1 cellular context compared by ENCODE assay signal in the genomic region with DNA sequence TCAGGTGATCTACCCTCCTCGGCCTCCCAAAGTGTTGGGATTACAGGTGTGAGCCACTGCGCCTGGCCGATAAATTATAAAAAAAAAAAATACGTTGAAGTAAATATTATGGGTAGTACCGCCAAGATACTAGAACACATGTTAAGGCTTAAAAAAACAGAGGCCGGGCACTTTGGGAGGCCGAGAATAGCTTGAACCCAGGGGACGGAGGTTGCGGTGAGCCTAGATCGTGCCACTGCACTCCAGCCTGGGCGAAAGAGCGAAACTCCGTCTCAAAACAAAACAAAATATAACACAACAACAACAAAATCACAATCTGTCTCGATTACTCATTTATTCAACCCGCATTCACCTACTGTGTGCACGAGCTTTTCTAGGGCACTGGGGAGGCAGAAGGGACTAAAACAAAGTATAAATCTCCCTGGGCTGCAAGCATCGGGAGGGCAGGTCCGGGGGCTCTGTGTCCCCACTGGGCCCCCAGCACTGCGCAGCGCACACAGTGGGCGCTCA.
TF ChIP-seq lines count a peak whose summit lies in the region.

No MANE protein-coding gene starts in this region.

TF ChIP-seq in GM23338, 12 proteins besides CTCF, POLR2A, EP300 and RAD21 (continued from another document):
- TF ChIP-seq, protein P1, sequence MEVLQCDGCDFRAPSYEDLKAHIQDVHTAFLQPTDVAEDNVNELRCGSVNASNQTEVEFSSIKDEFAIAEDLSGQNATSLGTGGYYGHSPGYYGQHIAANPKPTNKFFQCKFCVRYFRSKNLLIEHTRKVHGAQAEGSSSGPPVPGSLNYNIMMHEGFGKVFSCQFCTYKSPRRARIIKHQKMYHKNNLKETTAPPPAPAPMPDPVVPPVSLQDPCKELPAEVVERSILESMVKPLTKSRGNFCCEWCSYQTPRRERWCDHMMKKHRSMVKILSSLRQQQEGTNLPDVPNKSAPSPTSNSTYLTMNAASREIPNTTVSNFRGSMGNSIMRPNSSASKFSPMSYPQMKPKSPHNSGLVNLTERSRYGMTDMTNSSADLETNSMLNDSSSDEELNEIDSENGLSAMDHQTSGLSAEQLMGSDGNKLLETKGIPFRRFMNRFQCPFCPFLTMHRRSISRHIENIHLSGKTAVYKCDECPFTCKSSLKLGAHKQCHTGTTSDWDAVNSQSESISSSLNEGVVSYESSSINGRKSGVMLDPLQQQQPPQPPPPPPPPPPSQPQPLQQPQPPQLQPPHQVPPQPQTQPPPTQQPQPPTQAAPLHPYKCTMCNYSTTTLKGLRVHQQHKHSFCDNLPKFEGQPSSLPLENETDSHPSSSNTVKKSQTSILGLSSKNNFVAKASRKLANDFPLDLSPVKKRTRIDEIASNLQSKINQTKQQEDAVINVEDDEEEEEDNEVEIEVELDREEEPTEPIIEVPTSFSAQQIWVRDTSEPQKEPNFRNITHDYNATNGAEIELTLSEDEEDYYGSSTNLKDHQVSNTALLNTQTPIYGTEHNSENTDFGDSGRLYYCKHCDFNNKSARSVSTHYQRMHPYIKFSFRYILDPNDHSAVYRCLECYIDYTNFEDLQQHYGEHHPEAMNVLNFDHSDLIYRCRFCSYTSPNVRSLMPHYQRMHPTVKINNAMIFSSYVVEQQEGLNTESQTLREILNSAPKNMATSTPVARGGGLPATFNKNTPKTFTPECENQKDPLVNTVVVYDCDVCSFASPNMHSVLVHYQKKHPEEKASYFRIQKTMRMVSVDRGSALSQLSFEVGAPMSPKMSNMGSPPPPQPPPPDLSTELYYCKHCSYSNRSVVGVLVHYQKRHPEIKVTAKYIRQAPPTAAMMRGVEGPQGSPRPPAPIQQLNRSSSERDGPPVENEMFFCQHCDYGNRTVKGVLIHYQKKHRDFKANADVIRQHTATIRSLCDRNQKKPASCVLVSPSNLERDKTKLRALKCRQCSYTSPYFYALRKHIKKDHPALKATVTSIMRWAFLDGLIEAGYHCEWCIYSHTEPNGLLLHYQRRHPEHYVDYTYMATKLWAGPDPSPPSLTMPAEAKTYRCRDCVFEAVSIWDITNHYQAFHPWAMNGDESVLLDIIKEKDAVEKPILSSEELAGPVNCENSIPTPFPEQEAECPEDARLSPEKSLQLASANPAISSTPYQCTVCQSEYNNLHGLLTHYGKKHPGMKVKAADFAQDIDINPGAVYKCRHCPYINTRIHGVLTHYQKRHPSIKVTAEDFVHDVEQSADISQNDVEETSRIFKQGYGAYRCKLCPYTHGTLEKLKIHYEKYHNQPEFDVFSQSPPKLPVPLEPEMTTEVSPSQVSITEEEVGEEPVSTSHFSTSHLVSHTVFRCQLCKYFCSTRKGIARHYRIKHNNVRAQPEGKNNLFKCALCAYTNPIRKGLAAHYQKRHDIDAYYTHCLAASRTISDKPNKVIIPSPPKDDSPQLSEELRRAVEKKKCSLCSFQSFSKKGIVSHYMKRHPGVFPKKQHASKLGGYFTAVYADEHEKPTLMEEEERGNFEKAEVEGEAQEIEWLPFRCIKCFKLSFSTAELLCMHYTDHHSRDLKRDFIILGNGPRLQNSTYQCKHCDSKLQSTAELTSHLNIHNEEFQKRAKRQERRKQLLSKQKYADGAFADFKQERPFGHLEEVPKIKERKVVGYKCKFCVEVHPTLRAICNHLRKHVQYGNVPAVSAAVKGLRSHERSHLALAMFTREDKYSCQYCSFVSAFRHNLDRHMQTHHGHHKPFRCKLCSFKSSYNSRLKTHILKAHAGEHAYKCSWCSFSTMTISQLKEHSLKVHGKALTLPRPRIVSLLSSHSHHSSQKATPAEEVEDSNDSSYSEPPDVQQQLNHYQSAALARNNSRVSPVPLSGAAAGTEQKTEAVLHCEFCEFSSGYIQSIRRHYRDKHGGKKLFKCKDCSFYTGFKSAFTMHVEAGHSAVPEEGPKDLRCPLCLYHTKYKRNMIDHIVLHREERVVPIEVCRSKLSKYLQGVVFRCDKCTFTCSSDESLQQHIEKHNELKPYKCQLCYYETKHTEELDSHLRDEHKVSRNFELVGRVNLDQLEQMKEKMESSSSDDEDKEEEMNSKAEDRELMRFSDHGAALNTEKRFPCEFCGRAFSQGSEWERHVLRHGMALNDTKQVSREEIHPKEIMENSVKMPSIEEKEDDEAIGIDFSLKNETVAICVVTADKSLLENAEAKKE (CRISPR knock-in tag; IDR thresholded peaks at IDR 0.05) = no peak
- no peak for TF ChIP-seq ZNF331 (CRISPR knock-in tag; IDR thresholded peaks at IDR 0.05; ENCODE audit: low read depth)
- TF ChIP-seq CREB1 (CRISPR knock-in tag; IDR thresholded peaks at IDR 0.05; ENCODE audit: low read depth) = no peak
- TF ChIP-seq, protein P2, sequence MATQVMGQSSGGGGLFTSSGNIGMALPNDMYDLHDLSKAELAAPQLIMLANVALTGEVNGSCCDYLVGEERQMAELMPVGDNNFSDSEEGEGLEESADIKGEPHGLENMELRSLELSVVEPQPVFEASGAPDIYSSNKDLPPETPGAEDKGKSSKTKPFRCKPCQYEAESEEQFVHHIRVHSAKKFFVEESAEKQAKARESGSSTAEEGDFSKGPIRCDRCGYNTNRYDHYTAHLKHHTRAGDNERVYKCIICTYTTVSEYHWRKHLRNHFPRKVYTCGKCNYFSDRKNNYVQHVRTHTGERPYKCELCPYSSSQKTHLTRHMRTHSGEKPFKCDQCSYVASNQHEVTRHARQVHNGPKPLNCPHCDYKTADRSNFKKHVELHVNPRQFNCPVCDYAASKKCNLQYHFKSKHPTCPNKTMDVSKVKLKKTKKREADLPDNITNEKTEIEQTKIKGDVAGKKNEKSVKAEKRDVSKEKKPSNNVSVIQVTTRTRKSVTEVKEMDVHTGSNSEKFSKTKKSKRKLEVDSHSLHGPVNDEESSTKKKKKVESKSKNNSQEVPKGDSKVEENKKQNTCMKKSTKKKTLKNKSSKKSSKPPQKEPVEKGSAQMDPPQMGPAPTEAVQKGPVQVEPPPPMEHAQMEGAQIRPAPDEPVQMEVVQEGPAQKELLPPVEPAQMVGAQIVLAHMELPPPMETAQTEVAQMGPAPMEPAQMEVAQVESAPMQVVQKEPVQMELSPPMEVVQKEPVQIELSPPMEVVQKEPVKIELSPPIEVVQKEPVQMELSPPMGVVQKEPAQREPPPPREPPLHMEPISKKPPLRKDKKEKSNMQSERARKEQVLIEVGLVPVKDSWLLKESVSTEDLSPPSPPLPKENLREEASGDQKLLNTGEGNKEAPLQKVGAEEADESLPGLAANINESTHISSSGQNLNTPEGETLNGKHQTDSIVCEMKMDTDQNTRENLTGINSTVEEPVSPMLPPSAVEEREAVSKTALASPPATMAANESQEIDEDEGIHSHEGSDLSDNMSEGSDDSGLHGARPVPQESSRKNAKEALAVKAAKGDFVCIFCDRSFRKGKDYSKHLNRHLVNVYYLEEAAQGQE (IDR thresholded peaks at IDR 0.05; ENCODE audit: unreplicated experiment) = no peak
- no peak for TF ChIP-seq NANOG (IDR thresholded peaks at IDR 0.05; ENCODE audit: borderline replicate concordance)
- no peak for TF ChIP-seq EZH2 (IDR thresholded peaks at IDR 0.05; ENCODE audit: low read depth, unreplicated experiment)
